7 cellular contexts compared by ENCODE assay signal in genomic region chr20:56247954-56248782, GRCh38. TPM values are rescaled to one million over a fixed set of nuclear protein-coding genes. Genes with fewer than 3 reads are reported as not detected.
A peak's percentile ranks its signal among the peaks of the same experiment; 100 is the strongest.
DNase-seq lines count a peak whose midpoint lies in the region; TF ChIP-seq lines count a peak whose summit lies in the region.

MC3R (plus strand) TSS chr20:56248732; CDS start chr20:56248844, 112 bp downstream.

- H3K4me1 ChIP-seq in H9 (ENCODE audit: insufficient read depth, low read length) = no peaks in the 10 kb centered on the region

- no peaks in the 10 kb centered on the region; the same call in 1 of the 2 replicates for H3K27me3 ChIP-seq in H9 (ENCODE audit: insufficient read depth, low read length)
- peaks cover 63% of the 10 kb centered on the region for H3K27me3 ChIP-seq in WERI-Rb-1 (ENCODE audit: insufficient read depth, low read depth, severe bottlenecking)

- H3K56ac ChIP-seq in H9 (ENCODE audit: insufficient read length, low read depth, low read length) = no peak within 1 kb of the TSS

- H4K20me1 ChIP-seq in H9 (ENCODE audit: control insufficient read depth, insufficient read depth, insufficient read length) = no peaks in the 10 kb centered on the region

- H3K9me3 Mint-ChIP-seq in H9 (peaks cover 77 to 97% of the 10 kb centered on the region in 2 experiments), type B pancreatic cell (peaks cover 4% of the 10 kb centered on the region)

- H2BK15ac ChIP-seq in H9 (ENCODE audit: low read depth, low read length) = no peak within 1 kb of the TSS

- no peak within 1 kb of the TSS for H2BK5ac ChIP-seq in H9 (ENCODE audit: insufficient read length, low read length)

- H3K79me2 ChIP-seq in H9 (ENCODE audit: insufficient read depth, low read length) = no peaks in the 10 kb centered on the region; the same call in 1 of the 2 replicates

- DNase-seq in GM04503 (ENCODE audit: low read depth) (peak; percentile 1), H9 (peak; percentile 79), NCI-H146 treated with DMSO at 0.1 percent for 48 hours (lab: John Stamatoyannopoulos, UW; ENCODE audit: unreplicated experiment) (peak; percentile 31), WERI-Rb-1 (peak; percentile 61), dermis microvascular lymphatic vessel endothelial cell (ENCODE audit: low read depth in 2 of 2) (peak; percentile 17 to 29), myocyte (ENCODE audit: low read depth) (peak; percentile 2), type B pancreatic cell (ENCODE audit: extremely low spot score, unreplicated experiment) (no peak)

- no peak within 1 kb of the TSS for H4K91ac ChIP-seq in H9 (ENCODE audit: insufficient read length, low read depth, low read length)

- H3K4me1 Mint-ChIP-seq in H9 = no peaks in the 10 kb centered on the region
- H3K4me1 Mint-ChIP-seq in type B pancreatic cell (ENCODE audit: unreplicated experiment) = no peaks in the 10 kb centered on the region

- no peak within 1 kb of the TSS for H2AFZ ChIP-seq in H9 (ENCODE audit: low read length)

- H3K4ac ChIP-seq in H9 (ENCODE audit: low read depth, low read length) = no peak within 1 kb of the TSS

- H3K23me2 ChIP-seq in H9 (ENCODE audit: insufficient read length, low read depth, low read length, poor library complexity, severe bottlenecking) = no peaks in the 10 kb centered on the region

- no peak within 1 kb of the TSS for H3K18ac ChIP-seq in H9 (ENCODE audit: insufficient read length, low read depth, low read length)

- no peaks in the 10 kb centered on the region for H3K36me3 ChIP-seq in WERI-Rb-1

- H3K27ac ChIP-seq in H9 (ENCODE audit: insufficient read length, low read depth, low read length) (no peak within 1 kb of the TSS), WERI-Rb-1 (no peak within 1 kb of the TSS)

- H3T11ph ChIP-seq in H9 (ENCODE audit: low read length) = no peak within 1 kb of the TSS

- H3K9ac ChIP-seq in H9 (ENCODE audit: extremely low read depth, insufficient read length, low read length) = no peak within 1 kb of the TSS

- H3K9me3 ChIP-seq in H9 (ENCODE audit: control insufficient read depth, low read depth, low read length) = peaks cover 49% of the 10 kb centered on the region
- no peaks in the 10 kb centered on the region for H3K9me3 ChIP-seq in WERI-Rb-1 (ENCODE audit: severe bottlenecking)

- H3K23ac ChIP-seq in H9 (ENCODE audit: insufficient read length, low read depth, low read length) = no peak within 1 kb of the TSS

- no peak within 1 kb of the TSS for H2BK20ac ChIP-seq in H9 (ENCODE audit: low read depth, low read length, poor library complexity, severe bottlenecking)

- no peak within 1 kb of the TSS for H4K5ac ChIP-seq in H9 (ENCODE audit: insufficient read length, low read depth, low read length)

- no peaks in the 10 kb centered on the region for H3K79me1 ChIP-seq in H9 (ENCODE audit: insufficient read depth, low read depth, low read length, poor library complexity, severe bottlenecking)

- no CpG with 5 or more reads among the region's 9 CpGs for WGBS in H9 (ENCODE audit: extremely low coverage, insufficient read length, low lambda C conversion rate)

- TF ChIP-seq CTCF in H9 (conservative IDR thresholded peaks at IDR 0.05) (peak; percentile 59), WERI-Rb-1 (IDR thresholded peaks at IDR 0.05; ENCODE audit: low read depth, low read length) (peak; percentile 91), type B pancreatic cell (conservative IDR thresholded peaks at IDR 0.05) (peak; percentile 72)

- no peak within 1 kb of the TSS for H3K4me2 ChIP-seq in H9 (ENCODE audit: insufficient read depth, insufficient read length, low read length)

- H3K4me3 Mint-ChIP-seq in H9 = no peak within 1 kb of the TSS; a peak in 1 of 5 replicates
- no peak within 1 kb of the TSS for H3K4me3 Mint-ChIP-seq in type B pancreatic cell

- H3K14ac ChIP-seq in H9 (ENCODE audit: insufficient read depth, low read length) = no peak within 1 kb of the TSS

- H2AK5ac ChIP-seq in H9 (ENCODE audit: insufficient read length, low read length) = no peak within 1 kb of the TSS

- no peak within 1 kb of the TSS for H4K8ac ChIP-seq in H9 (replicated peaks; ENCODE audit: insufficient read length, low read depth, low read length)

- H2BK12ac ChIP-seq in H9 (ENCODE audit: insufficient read length, low read depth, low read length) = no peak within 1 kb of the TSS

- H3K27ac Mint-ChIP-seq in H9 (no peak within 1 kb of the TSS), type B pancreatic cell (no peak within 1 kb of the TSS)

- H2BK120ac ChIP-seq in H9 (ENCODE audit: low read depth, low read length, poor library complexity, severe bottlenecking) = no peak within 1 kb of the TSS

- H3K4me3 ChIP-seq in WERI-Rb-1 (ENCODE audit: low read depth, low read length) = no peak within 1 kb of the TSS

- peaks cover 27% of the 10 kb centered on the region for H3K27me3 Mint-ChIP-seq in H9 (ENCODE audit: low read depth)
- H3K27me3 Mint-ChIP-seq in type B pancreatic cell = peaks cover 5% of the 10 kb centered on the region

- H3K36me3 Mint-ChIP-seq in H9 (ENCODE audit: insufficient read depth in 1 of 3, low read depth in 3 of 3) (peaks cover 7 to 30% (median 13%) of the 10 kb centered on the region in 3 experiments; a peak in 6 of 7 replicates), type B pancreatic cell (no peaks in the 10 kb centered on the region)

RNA-seq across cellular contexts. Expression of gene MC3R, which starts in this region (rescaled TPM):
- total RNA-seq in H9 (2021) (not detected in 2 replicates), dermis microvascular lymphatic vessel endothelial cell (not detected in 2 replicates), myocyte (0.19 TPM in 1 of 2 replicates, not detected in the other), type B pancreatic cell (ENCODE audit: low replicate concordance) (not detected in 2 replicates)
- polyA plus RNA-seq in myocyte (2012) = not detected

Comparison
In these comparisons a context has a peak if more than half of its experiments do, and no peak if none do; other contexts are left out.
1. Peak in DNase-seq in H9; RNA of the gene not detected or under 1 TPM.
2. Peak in DNase-seq in dermis microvascular lymphatic vessel endothelial cell; RNA of the gene not detected or under 1 TPM.
3. Peak in DNase-seq in myocyte; RNA of the gene not detected or under 1 TPM.